ENCODE assay signal across 23 cellular contexts in genomic region chr20:11813106-11813890, GRCh38.
DNase-seq lines count a peak whose midpoint lies in the region; ATAC-seq, FAIRE-seq and TF ChIP-seq lines count a peak whose summit lies in the region.
"Had no signal": no experiment of that assay in that cellular context is flagged by ENCODE, and none has a peak within 500 bp of the region (broad histone marks: within the 10 kb centered on the region; RNA-seq: fewer than 3 reads in every experiment).

No MANE protein-coding gene starts in this region.

- H3K27ac ChIP-seq in GM23338 (ENCODE audit: low read depth) = no peak overlapping the region
- H3K27ac ChIP-seq in H1 (ENCODE audit: low read depth, low read length) = no peak overlapping the region
- peak overlapping the region; percentile 73 for H3K27ac ChIP-seq in smooth muscle cell (ENCODE audit: low read depth)
- H3K27ac ChIP-seq: A549, KMS-11, SJCRH30 had no signal

- H3K36me3 Mint-ChIP-seq in GM23338 (ENCODE audit: low read depth) = no peaks in the 10 kb centered on the region
- H3K36me3 Mint-ChIP-seq: CD4-positive, alpha-beta memory T cell; IgD-negative memory B cell had no signal

- H2BK5ac ChIP-seq in H1 (ENCODE audit: low read depth, low read length) = no peak overlapping the region

- H3K23ac ChIP-seq in H1 (ENCODE audit: insufficient read length) = no peak overlapping the region

- CTCF ChIA-PET in H1 (lab: Charles Lee; ENCODE audit: partially characterized antibody) = interaction anchor here (0.6 to 1.6 kb wide), 5 partner anchors 10 to 1455 kb away, joined by 3 to 6 read pairs (median 4); no protein-coding TSS in a partner anchor

- H3K27me3 ChIP-seq in GM23338 (ENCODE audit: insufficient read depth) (no peaks in the 10 kb centered on the region), H1 (replicated peaks in 1 of 4; ENCODE audit: control insufficient read depth in 3 of 4, extremely low read depth in 1 of 4, insufficient read depth in 3 of 4, low read length in 3 of 4) (no peaks in the 10 kb centered on the region; a peak in 2 of 7 replicates), smooth muscle cell (ENCODE audit: low read depth) (no peaks in the 10 kb centered on the region)
- H3K27me3 ChIP-seq: SJCRH30 had no signal

- no peak overlapping the region for H4K8ac ChIP-seq in H1 (ENCODE audit: extremely low read depth, insufficient read depth, low read length)

- no peaks in the 10 kb centered on the region; the same call in 2 of the 3 replicates for H3K4me1 Mint-ChIP-seq in GM23338
- H3K4me1 Mint-ChIP-seq: CD4-positive, alpha-beta memory T cell had no signal

- H3K27ac Mint-ChIP-seq in GM23338 = no peak overlapping the region
- H3K27ac Mint-ChIP-seq: CD4-positive, alpha-beta memory T cell; IgD-negative memory B cell had no signal

- no peak overlapping the region for H3K18ac ChIP-seq in H1 (ENCODE audit: extremely low read depth, low read length)

- H3K9ac ChIP-seq in H1 (replicated peaks in 1 of 4; ENCODE audit: extremely low read depth in 1 of 4, low read depth in 3 of 4, low read length in 3 of 4) (no peak overlapping the region), smooth muscle cell (ENCODE audit: low read depth) (no peak overlapping the region)
- H3K9ac ChIP-seq: KMS-11 had no signal

- FAIRE-seq in H1 (lab: Jason Lieb, UNC) = no peak
- FAIRE-seq: A549 had no signal

- H3K4me1 ChIP-seq in GM23338 (ENCODE audit: insufficient read depth) (no peaks in the 10 kb centered on the region), H1 (replicated peaks in 1 of 4; ENCODE audit: control insufficient read depth in 3 of 4, insufficient read depth in 4 of 4, low read length in 3 of 4) (no peaks in the 10 kb centered on the region; a peak in 1 of 7 replicates), smooth muscle cell (ENCODE audit: low read depth) (peaks cover 10% of the 10 kb centered on the region)
- H3K4me1 ChIP-seq: SJCRH30 had no signal

- H3K4me2 ChIP-seq in GM23338 (no peak overlapping the region), H1 (ENCODE audit: insufficient read depth in 1 of 2, low read depth in 2 of 2, low read length in 2 of 2) (no peak overlapping the region), smooth muscle cell (peak overlapping the region; percentile 24)
- H3K4me2 ChIP-seq: A549, KMS-11 had no signal

- H2BK120ac ChIP-seq in H1 (replicated peaks; ENCODE audit: low read depth, low read length) = no peak overlapping the region

- no peaks in the 10 kb centered on the region for H3K9me2 ChIP-seq in GM23338 (ENCODE audit: insufficient read depth)

- no peak overlapping the region for H4K5ac ChIP-seq in H1 (ENCODE audit: insufficient read length, low read depth, low read length)

- peak; percentile 33 for DNase-seq in GM23338 (ENCODE audit: low spot score)
- DNase-seq in NCI-H82 treated with DMSO at 0.1 percent for 48 hours (lab: John Stamatoyannopoulos, UW; ENCODE audit: unreplicated experiment) = peak; percentile 27
- no peak for DNase-seq in H1 (ENCODE audit: low read depth in 1 of 2, low spot score in 2 of 2)
- DNase-seq in smooth muscle cell (lab: John Stamatoyannopoulos, UW; ENCODE audit: unreplicated experiment) = no peak
- no peak for DNase-seq in activated CD4-positive, CD25-positive, alpha-beta regulatory T cell treated with anti-CD3 and anti-CD28 coated beads, Interleukin-2, amount 50 U/mL, for 72 hours
- DNase-seq in GF-D8 (lab: John Stamatoyannopoulos, UW) = no peak
- DNase-seq: C1 segment of cervical spinal cord; CD4-positive, alpha-beta memory T cell; COR-L47; NCI-H1092; NCI-H1417 treated with DMSO at 0.1 percent for 48 hours; NCI-H1694 treated with DMSO at 0.1 percent for 48 hours; NCI-H2081; NCI-H2171; NCI-H510A; SJCRH30 had no signal

- no peaks in the 10 kb centered on the region for H3K9me3 Mint-ChIP-seq in GM23338

- H2BK12ac ChIP-seq in H1 (ENCODE audit: low read depth, low read length) = no peak overlapping the region

- H4K20me1 ChIP-seq in GM23338 (replicated peaks; ENCODE audit: insufficient read depth) (0 out of 2 replicates have a peak, but pooled peaks cover 4% of the 10 kb centered on the region), H1 (replicated peaks in 1 of 2; ENCODE audit: control insufficient read depth in 1 of 2, insufficient read depth in 2 of 2, low read length in 2 of 2) (no peaks in the 10 kb centered on the region), smooth muscle cell (ENCODE audit: low read depth) (no peaks in the 10 kb centered on the region)

- H2BK20ac ChIP-seq in H1 (ENCODE audit: low read length) = no peak overlapping the region

- H3K79me2 ChIP-seq in GM23338 (replicated peaks; ENCODE audit: insufficient read depth) (no peaks in the 10 kb centered on the region), H1 (ENCODE audit: control insufficient read depth in 1 of 2, insufficient read depth in 2 of 2, low read length in 2 of 2) (no peaks in the 10 kb centered on the region), smooth muscle cell (ENCODE audit: low read depth) (no peaks in the 10 kb centered on the region)

- no peak overlapping the region for H3K4me3 Mint-ChIP-seq in GM23338
- H3K4me3 Mint-ChIP-seq: CD4-positive, alpha-beta memory T cell; IgD-negative memory B cell had no signal

- POLR2A ChIA-PET in H1 (lab: Charles Lee; ENCODE audit: partially characterized antibody) = no interaction called here

- H4K91ac ChIP-seq in H1 (replicated peaks; ENCODE audit: insufficient read length, low read length) = no peak overlapping the region

- H3K27me3 Mint-ChIP-seq in GM23338 (ENCODE audit: insufficient read depth, low read depth, poor library complexity) = no peaks in the 10 kb centered on the region
- H3K27me3 Mint-ChIP-seq: CD4-positive, alpha-beta memory T cell; IgD-negative memory B cell had no signal

- H3K4ac ChIP-seq in H1 (replicated peaks; ENCODE audit: insufficient read length, low read depth, low read length) = no peak overlapping the region

- H2AFZ ChIP-seq in GM23338 (no peak overlapping the region), H1 (ENCODE audit: low read length) (no peak overlapping the region), smooth muscle cell (ENCODE audit: low read depth) (no peak overlapping the region)

- H3K4me3 ChIP-seq in GM23338 (no peak overlapping the region), H1 (ENCODE audit: extremely low read depth in 1 of 4, insufficient read depth in 2 of 4, low read depth in 3 of 4, low read length in 4 of 4) (no peak overlapping the region), smooth muscle cell (no peak overlapping the region)
- H3K4me3 ChIP-seq: A549, SJCRH30 had no signal

- H2BK15ac ChIP-seq in H1 (ENCODE audit: low read length) = no peak overlapping the region

- H3K36me3 ChIP-seq in GM23338 (ENCODE audit: insufficient read depth) (no peaks in the 10 kb centered on the region), H1 (ENCODE audit: control insufficient read depth in 2 of 4, insufficient read depth in 4 of 4, low read length in 3 of 4) (no peaks in the 10 kb centered on the region; a peak in 1 of 8 replicates), smooth muscle cell (ENCODE audit: low read depth) (no peaks in the 10 kb centered on the region)
- H3K36me3 ChIP-seq: SJCRH30 had no signal

- no peak overlapping the region for H3K56ac ChIP-seq in H1 (replicated peaks; ENCODE audit: insufficient read length, low read depth, low read length)

- 90% methylated on average over 14 of the region's 14 CpGs; no CpG with 5 or more reads in 1 of the 2 experiments for WGBS in H1 (ENCODE audit: extremely low coverage in 1 of 2, insufficient coverage in 1 of 2, insufficient read length in 1 of 2, insufficient replicate concordance in 2 of 2, low coverage in 1 of 2, low lambda C conversion rate in 2 of 2, missing lambda C conversion rate in 1 of 2), 2 experiments
- WGBS in smooth muscle cell (ENCODE audit: low lambda C conversion rate) = 73% methylated on average over 14 of the region's 14 CpGs

- no peak for TF ChIP-seq POLR2A in H1 (IDR thresholded peaks at IDR 0.05; ENCODE audit: control extremely low read depth in 1 of 2, low read depth in 2 of 2, low read length in 2 of 2)

- TF ChIP-seq CTCF in GM23338 (conservative IDR thresholded peaks at IDR 0.05; ENCODE audit: low read depth in 2 of 2) (peak; percentile 37 to 59), H1 (IDR thresholded peaks at IDR 0.05; ENCODE audit: control extremely low read depth in 1 of 3, insufficient read depth in 1 of 3, low read depth in 1 of 3, low read length in 3 of 3) (peak in 2 of 3 experiments; percentile 10 to 19; a peak in 2 of 4 replicates), smooth muscle cell (IDR thresholded peaks at IDR 0.05; ENCODE audit: borderline replicate concordance, insufficient read depth, poor library complexity, severe bottlenecking) (no peak)

- no peaks in the 10 kb centered on the region for H3K23me2 ChIP-seq in H1 (ENCODE audit: low read depth, low read length)

- H2AK5ac ChIP-seq in H1 (ENCODE audit: low read depth, low read length) = no peak overlapping the region

- TF ChIP-seq EP300 in H1 (IDR thresholded peaks at IDR 0.05; ENCODE audit: borderline replicate concordance in 1 of 2, low read depth in 2 of 2, low read length in 2 of 2) = no peak

- peak; percentile 35 to 62 for TF ChIP-seq RAD21 in H1 (IDR thresholded peaks at IDR 0.05 in 1 of 2, conservative IDR thresholded peaks at IDR 0.05 in 1 of 2; ENCODE audit: low read depth in 2 of 2, low read length in 2 of 2)

- H3K9me3 ChIP-seq in H1 (ENCODE audit: insufficient read depth in 2 of 2, low read depth in 1 of 2, low read length in 1 of 2) = no peaks in the 10 kb centered on the region
- H3K9me3 ChIP-seq in smooth muscle cell (replicated peaks; ENCODE audit: low read depth) = no peaks in the 10 kb centered on the region
- H3K9me3 ChIP-seq: A549, SJCRH30 had no signal

- H3K79me1 ChIP-seq in H1 (ENCODE audit: low read depth, low read length) = no peaks in the 10 kb centered on the region

- H3K14ac ChIP-seq in H1 (ENCODE audit: insufficient read length) = no peak overlapping the region

- peak; percentile 60 for ATAC-seq in GM23338
- ATAC-seq in GM18517 (IDR thresholded peaks at IDR 0.05; ENCODE audit: unreplicated experiment) = no peak
- ATAC-seq: A549, HCT116, Right ventricle myocardium inferior, SK-N-SH treated with all-trans-retinoic acid at 6 μM for 48 hours had no signal

- no peaks in the 10 kb centered on the region for H3F3A ChIP-seq in GM23338 (replicated peaks; ENCODE audit: low read depth)
- peaks cover 7% of the 10 kb centered on the region for H3F3A ChIP-seq in smooth muscle cell (ENCODE audit: low read depth)

TF ChIP-seq in GM23338, 12 proteins besides CTCF, POLR2A, EP300 and RAD21 (continues in another document):
- TF ChIP-seq JUNB (IDR thresholded peaks at IDR 0.05; ENCODE audit: unreplicated experiment) = no peak

TF ChIP-seq in H1, 55 proteins besides CTCF, POLR2A, EP300 and RAD21 (continues in another document):
- TF ChIP-seq SP2 (IDR thresholded peaks at IDR 0.05; ENCODE audit: low read length) (no peak), JUND (IDR thresholded peaks at IDR 0.05; ENCODE audit: low read length) (no peak), NRF1 (IDR thresholded peaks at IDR 0.05; ENCODE audit: low read depth, low read length) (no peak), PHF8 (conservative IDR thresholded peaks at IDR 0.05; ENCODE audit: low read depth, low read length) (no peak), RFX5 (IDR thresholded peaks at IDR 0.05; ENCODE audit: borderline replicate concordance, low read depth, low read length) (no peak), GTF2F1 (IDR thresholded peaks at IDR 0.05; ENCODE audit: borderline replicate concordance, low read depth, low read length) (no peak), HDAC2 (IDR thresholded peaks at IDR 0.05; ENCODE audit: borderline replicate concordance in 1 of 2, low read depth in 2 of 2, low read length in 2 of 2) (no peak)

Comparison
In these comparisons a context has a peak if more than half of its experiments do, and no peak if none do; other contexts are left out.
1. DNase-seq: peak in GM23338 (single experiment) and NCI-H82 treated with DMSO at 0.1 percent for 48 hours (single experiment); none in H1 (0 of 2), smooth muscle cell (single experiment), activated CD4-positive, CD25-positive, alpha-beta regulatory T cell treated with anti-CD3 and anti-CD28 coated beads, Interleukin-2, amount 50 U/mL, for 72 hours (single experiment) and GF-D8 (single experiment).